ENCODE assay signal across 9 cellular contexts in genomic region chr1:205812271-205812877, GRCh38. TPM values are rescaled to one million over a fixed set of nuclear protein-coding genes. Genes with fewer than 3 reads are reported as not detected.
DNase-seq lines count a peak whose midpoint lies in the region; ATAC-seq and TF ChIP-seq lines count a peak whose summit lies in the region.
"Had no signal": no experiment of that assay in that cellular context is flagged by ENCODE, and none has a peak within 500 bp of the region (broad histone marks: within the 10 kb centered on the region; RNA-seq: fewer than 3 reads in every experiment).

No MANE protein-coding gene starts in this region.

- peak; percentile 7 for ATAC-seq in GM21367 (IDR thresholded peaks at IDR 0.05; ENCODE audit: unreplicated experiment)
- ATAC-seq in Panc1 = peak; percentile 8
- peak; percentile 23 for ATAC-seq in left lung

- TF ChIP-seq CTCF in BE2C (IDR thresholded peaks at IDR 0.05; ENCODE audit: low read depth, low read length) = no peak
- no peak for TF ChIP-seq CTCF in Panc1 (IDR thresholded peaks at IDR 0.05)
- TF ChIP-seq CTCF in choroid plexus epithelial cell (conservative IDR thresholded peaks at IDR 0.05; ENCODE audit: low read depth, low read length) = no peak
- TF ChIP-seq CTCF in left lung (IDR thresholded peaks at IDR 0.05) = no peak

- H3K9me3 ChIP-seq in BE2C (no peaks in the 10 kb centered on the region), Panc1 (ENCODE audit: control insufficient read depth, insufficient read depth, low read depth, low read length) (no peaks in the 10 kb centered on the region), left lung (no peaks in the 10 kb centered on the region)

- H3K36me3 ChIP-seq in BE2C (peaks cover 5% of the 10 kb centered on the region), Panc1 (ENCODE audit: control insufficient read depth, insufficient read depth, low read length) (no peaks in the 10 kb centered on the region; the same call in 1 of the 2 replicates), left lung (peaks cover 0 to 3% of the 10 kb centered on the region in 2 donors)

- no TSS peak for BruUV-seq in Panc1 (replicated peaks; lab: Mats Ljungman, UMichigan)

- peak overlapping the region; percentile 80 for H3K27ac ChIP-seq in Panc1 (ENCODE audit: low read length)
- H3K27ac ChIP-seq in left lung = peak overlapping the region; percentile 84 to 85

- intact Hi-C loops in Panc1 (cut with micrococcal nuclease; ENCODE audit: unreplicated experiment) = no loop called here
- intact Hi-C loops in left lung (cut with DNase I) = no loop called here

- DNase-seq in BE2C = peak; percentile 42
- DNase-seq in Panc1 (ENCODE audit: low read depth, low spot score) = no peak
- DNase-seq in choroid plexus epithelial cell (ENCODE audit: low read depth) = peak; percentile 16
- DNase-seq in left lung = no peak
- DNase-seq in stimulated activated naive CD4-positive, alpha-beta T cell treated with Interleukin-2 at 50 U/mL for 16 hours (lab: John Stamatoyannopoulos, UW) = peak; percentile 32
- DNase-seq in LoVo (ENCODE audit: low spot score) = no peak
- DNase-seq in NCI-H446 (lab: John Stamatoyannopoulos, UW) = no peak

- in situ Hi-C loops in Panc1 (cut with HindIII; ENCODE audit: low pct_unique_long_range_greater_than_20kb, low sequenced_read_pairs) = no loop called here

- H3K4me3 ChIP-seq in BE2C (ENCODE audit: low read depth, low read length) (peak overlapping the region; percentile 81), Panc1 (ENCODE audit: low read depth in 2 of 2, low read length in 2 of 2) (peak overlapping the region; percentile 84 to 86), choroid plexus epithelial cell (ENCODE audit: low read depth, low read length) (peak overlapping the region; percentile 83), left lung (peak overlapping the region; percentile 77 to 92)

- POLR2A ChIA-PET in Panc1 (lab: Charles Lee) = interaction anchor here (0.7 to 1.2 kb wide), 2 partner anchors 61 to 151 kb away, joined by 3 to 8 read pairs; no protein-coding TSS in a partner anchor

- CTCF ChIA-PET in Panc1 (lab: Charles Lee) = interaction anchor here (0.6 to 0.7 kb wide), 2 partner anchors 13 to 41 kb away, joined by 3 read pairs; no protein-coding TSS in a partner anchor

- H3K27me3 ChIP-seq in BE2C (0 out of 2 replicates have a peak, but pooled peaks cover 2% of the 10 kb centered on the region), Panc1 (ENCODE audit: control insufficient read depth, insufficient read depth, low read length) (no peaks in the 10 kb centered on the region), left lung (peaks cover 0 to 27% of the 10 kb centered on the region in 2 donors)

- H3K4me1 ChIP-seq in BE2C = no peaks in the 10 kb centered on the region
- peaks cover 15% of the 10 kb centered on the region for H3K4me1 ChIP-seq in Panc1 (ENCODE audit: control insufficient read depth, insufficient read depth, low read length)
- peaks cover 22 to 44% of the 10 kb centered on the region in 2 donors for H3K4me1 ChIP-seq in left lung

RNA-seq across cellular contexts. Expression of gene SLC41A1, which starts 0.6 kb away (rescaled TPM):
- polyA plus RNA-seq in BE2C (2012; ENCODE audit: insufficient read depth, insufficient read length, low read depth) = 13.4 TPM
- 33.3 TPM for total RNA-seq in Panc1 (2021; ENCODE audit: unreplicated experiment)
- 21.7 TPM for polyA plus RNA-seq in Panc1 (2012; ENCODE audit: insufficient read length)
- 10 to 100 TPM; 29.4 to 36.1 TPM for total RNA-seq in left lung

RNA-seq across cellular contexts. Expression of gene RAB29, which starts 37.1 kb away (rescaled TPM):
- polyA plus RNA-seq in BE2C (2012; ENCODE audit: insufficient read depth, insufficient read length, low read depth) = 11.6 TPM
- total RNA-seq in Panc1 (2021; ENCODE audit: unreplicated experiment) (15.1 TPM), left lung (10 to 100 TPM; 18.8 to 29.9 TPM)
- 13.3 TPM for polyA plus RNA-seq in Panc1 (2012; ENCODE audit: insufficient read length)

RNA-seq across cellular contexts. Expression of gene PM20D1, which starts 37.6 kb away (rescaled TPM):
- 0.49 TPM for polyA plus RNA-seq in BE2C (2012; ENCODE audit: insufficient read depth, insufficient read length, low read depth)
- total RNA-seq in Panc1 (2021; ENCODE audit: unreplicated experiment) (0.13 TPM), left lung (under 1 TPM; 0.13 to 0.32 TPM)
- 0.35 TPM for polyA plus RNA-seq in Panc1 (2012; ENCODE audit: insufficient read length)
- total RNA-seq: NCI-H460 had no signal

Comparison
In these comparisons a context has a peak if more than half of its experiments do, and no peak if none do; other contexts are left out.
1. DNase-seq: peak in BE2C (single experiment), choroid plexus epithelial cell (single experiment) and stimulated activated naive CD4-positive, alpha-beta T cell treated with Interleukin-2 at 50 U/mL for 16 hours (single experiment); none in Panc1 (single experiment), left lung (0 of 2), LoVo (single experiment) and NCI-H446 (0 of 2).
2. Peak in every context shown above with its lines, with median percentiles within 50 percentile points of each other: H3K4me3 ChIP-seq and ATAC-seq.